In genomic region chrX:46447384-46447783, GRCh38 we compare ENCODE assay signal across 7 cellular contexts.
A peak's percentile ranks its signal among the peaks of the same experiment; 100 is the strongest.
DNase-seq lines count a peak whose midpoint lies in the region; ATAC-seq and TF ChIP-seq lines count a peak whose summit lies in the region.

No MANE protein-coding gene starts in this region.

- in situ Hi-C loops in KBM-7 (cut with MboI; ENCODE audit: low pct_unique_long_range_greater_than_20kb, low sequenced_read_pairs): no loop called here

- DNase-seq in KBM-7 (peak; percentile 19), choroid plexus epithelial cell (ENCODE audit: low read depth) (no peak), NCI-H1048 (lab: John Stamatoyannopoulos, UW) (no peak), NCI-H2029 treated with DMSO at 0.1 percent for 48 hours (lab: John Stamatoyannopoulos, UW) (no peak)
- DNase-seq in activated CD8-positive, alpha-beta memory T cell treated with anti-CD3 and anti-CD28 coated beads, Interleukin-2, amount 50 U/mL, for 4 hours: no peak

- no peaks in the 10 kb centered on the region for H3K9me3 ChIP-seq in muscle layer of colon (ENCODE audit: low read length)

- peak overlapping the region; percentile 34 for H3K27ac ChIP-seq in muscle layer of colon (ENCODE audit: low read depth, low read length)

- no peak for TF ChIP-seq CTCF in choroid plexus epithelial cell (conservative IDR thresholded peaks at IDR 0.05; ENCODE audit: low read depth, low read length)

- H3K36me3 ChIP-seq in muscle layer of colon (ENCODE audit: insufficient read depth, low read length): no peaks in the 10 kb centered on the region

- no peaks in the 10 kb centered on the region for H3K4me1 ChIP-seq in muscle layer of colon (ENCODE audit: insufficient read depth, low read length)

- H3K9ac ChIP-seq in muscle layer of colon (ENCODE audit: low read length): peak overlapping the region; percentile 57

- H3K4me3 ChIP-seq in choroid plexus epithelial cell (ENCODE audit: low read depth, low read length): peak overlapping the region; percentile 72
- H3K4me3 ChIP-seq in muscle layer of colon (ENCODE audit: low read depth in 1 of 2, low read length in 2 of 2): peak overlapping the region; percentile 30 to 85

- H3K27me3 ChIP-seq in muscle layer of colon (ENCODE audit: control insufficient read depth in 1 of 2, insufficient read depth in 2 of 2, low read length in 2 of 2): no peaks in the 10 kb centered on the region

- ATAC-seq in GM18861 (IDR thresholded peaks at IDR 0.05; ENCODE audit: unreplicated experiment): peak; percentile 19
